18 cellular contexts compared by ENCODE assay signal in genomic region chr4:119725688-119726330, GRCh38.
A peak's percentile ranks its signal among the peaks of the same experiment; 100 is the strongest.
DNase-seq lines count a peak whose midpoint lies in the region; ATAC-seq, FAIRE-seq and TF ChIP-seq lines count a peak whose summit lies in the region.
"Had no signal": no experiment of that assay in that cellular context is flagged by ENCODE, and none has a peak within 500 bp of the region (broad histone marks: within the 10 kb centered on the region; RNA-seq: fewer than 3 reads in every experiment).

No MANE protein-coding gene starts in this region.

- no peaks in the 10 kb centered on the region for H3K36me3 ChIP-seq in GM23248 (ENCODE audit: low read depth)
- H3K36me3 ChIP-seq in astrocyte (ENCODE audit: insufficient read depth, low read length): no peaks in the 10 kb centered on the region
- H3K36me3 ChIP-seq: thyroid gland had no signal

- DNase-seq in GM23248 (peak; percentile 64), astrocyte (ENCODE audit: low read depth) (peak; percentile 64), fibroblast of villous mesenchyme (ENCODE audit: low read depth) (peak; percentile 66), osteocyte (ENCODE audit: extremely low spot score, unreplicated experiment) (no peak), D721Med (ENCODE audit: insufficient read length, low spot score) (no peak), iPS-NIHi11 (ENCODE audit: low spot score) (no peak), DMS 273 (lab: John Stamatoyannopoulos, UW; ENCODE audit: unreplicated experiment) (no peak)
- no peak for DNase-seq in activated naive CD8-positive, alpha-beta T cell treated with anti-CD3 and anti-CD28 coated beads, Interleukin-2, amount 50 U/mL, for 24 hours
- DNase-seq: activated naive CD4-positive, alpha-beta T cell; Caco-2; caudate nucleus; NCI-H2081; stimulated activated CD4-positive, alpha-beta T cell treated with anti-CD3 and anti-CD28 coated beads, Interleukin-4, amount 100 ng/mL, for 1 hour; T-helper 1 cell; thyroid gland had no signal

- H3K9ac ChIP-seq in GM23248: no peak overlapping the region
- H3K9ac ChIP-seq in astrocyte (ENCODE audit: low read length): no peak overlapping the region

- H3K9me2 ChIP-seq in GM23248 (ENCODE audit: insufficient read depth): no peaks in the 10 kb centered on the region

- ATAC-seq in activated naive CD8-positive, alpha-beta T cell treated with anti-CD3 and anti-CD28 coated beads, Interleukin-2, amount 50 U/mL, for 24 hours: no peak
- ATAC-seq: activated CD4-positive, CD25-positive, alpha-beta regulatory T cell treated with anti-CD3 and anti-CD28 coated beads, Interleukin-2, amount 50 U/mL, for 24 hours had no signal

- H3K4me2 ChIP-seq in GM23248 (ENCODE audit: unreplicated experiment) (peak overlapping the region; percentile 59), astrocyte (ENCODE audit: low read length) (no peak overlapping the region)

- peaks cover 38% of the 10 kb centered on the region for H3F3A ChIP-seq in GM23248 (ENCODE audit: insufficient read depth)

- no peaks in the 10 kb centered on the region for H4K20me1 ChIP-seq in GM23248 (ENCODE audit: insufficient read depth)
- no peaks in the 10 kb centered on the region for H4K20me1 ChIP-seq in astrocyte (ENCODE audit: insufficient read depth, low read length)

- FAIRE-seq in astrocyte (lab: Jason Lieb, UNC) (no peak), D721Med (lab: Jason Lieb, UNC) (no peak)
- FAIRE-seq: endometrium, RCC 7860 had no signal

- H3K4me1 Mint-ChIP-seq in astrocyte (ENCODE audit: low read depth, unreplicated experiment): peaks cover 16% of the 10 kb centered on the region
- H3K4me1 Mint-ChIP-seq in osteocyte (ENCODE audit: unreplicated experiment): peaks cover 42% of the 10 kb centered on the region
- H3K4me1 Mint-ChIP-seq in activated naive CD8-positive, alpha-beta T cell treated with anti-CD3 and anti-CD28 coated beads, Interleukin-2, amount 50 U/mL, for 24 hours: no peaks in the 10 kb centered on the region

- H3K4me1 ChIP-seq in GM23248 (ENCODE audit: insufficient read depth): peaks cover 46% of the 10 kb centered on the region
- peaks cover 34% of the 10 kb centered on the region for H3K4me1 ChIP-seq in astrocyte (ENCODE audit: insufficient read depth, low read length)
- H3K4me1 ChIP-seq: thyroid gland had no signal

- H3K4me3 ChIP-seq in GM23248: no peak overlapping the region
- H3K4me3 ChIP-seq in astrocyte (ENCODE audit: insufficient read depth, low read depth, low read length): no peak overlapping the region
- no peak overlapping the region for H3K4me3 ChIP-seq in fibroblast of villous mesenchyme (ENCODE audit: low read depth, low read length)
- H3K4me3 ChIP-seq: thyroid gland had no signal

- TF ChIP-seq CTCF in astrocyte (IDR thresholded peaks at IDR 0.05; ENCODE audit: insufficient read depth, low read depth, low read length): no peak
- TF ChIP-seq CTCF in fibroblast of villous mesenchyme (IDR thresholded peaks at IDR 0.05; ENCODE audit: insufficient read depth, low read depth, low read length): no peak
- no peak for TF ChIP-seq CTCF in osteocyte (IDR thresholded peaks at IDR 0.05)
- TF ChIP-seq CTCF in D721Med (IDR thresholded peaks at IDR 0.05; ENCODE audit: insufficient read depth, missing control alignments): no peak

- H3K79me2 ChIP-seq in GM23248 (ENCODE audit: insufficient read depth): no peaks in the 10 kb centered on the region
- H3K79me2 ChIP-seq in astrocyte (ENCODE audit: insufficient read depth, low read length): no peaks in the 10 kb centered on the region

- H3K4me3 Mint-ChIP-seq in astrocyte (ENCODE audit: unreplicated experiment) (no peak overlapping the region), osteocyte (ENCODE audit: unreplicated experiment) (no peak overlapping the region)
- no peak overlapping the region for H3K4me3 Mint-ChIP-seq in activated naive CD8-positive, alpha-beta T cell treated with anti-CD3 and anti-CD28 coated beads, Interleukin-2, amount 50 U/mL, for 24 hours

- H3K27ac Mint-ChIP-seq in astrocyte (ENCODE audit: unreplicated experiment) (peak overlapping the region; percentile 3), osteocyte (ENCODE audit: unreplicated experiment) (peak overlapping the region; percentile 44)
- no peak overlapping the region for H3K27ac Mint-ChIP-seq in activated naive CD8-positive, alpha-beta T cell treated with anti-CD3 and anti-CD28 coated beads, Interleukin-2, amount 50 U/mL, for 24 hours

- H2AFZ ChIP-seq in GM23248 (no peak overlapping the region), astrocyte (ENCODE audit: low read depth, low read length) (no peak overlapping the region)

- H3K27me3 ChIP-seq in GM23248 (replicated peaks; ENCODE audit: insufficient read depth) (no peaks in the 10 kb centered on the region), astrocyte (ENCODE audit: insufficient read depth, low read length) (no peaks in the 10 kb centered on the region)
- H3K27me3 ChIP-seq: thyroid gland had no signal

- peak overlapping the region; percentile 28; the same call in 1 of the 2 replicates for H3K27ac ChIP-seq in GM23248
- peak overlapping the region; percentile 29 for H3K27ac ChIP-seq in astrocyte (ENCODE audit: low read depth, low read length)
- H3K27ac ChIP-seq: thyroid gland had no signal

- H3K27me3 Mint-ChIP-seq in astrocyte (ENCODE audit: low read depth, unreplicated experiment) (no peaks in the 10 kb centered on the region), osteocyte (ENCODE audit: unreplicated experiment) (no peaks in the 10 kb centered on the region)
- no peaks in the 10 kb centered on the region for H3K27me3 Mint-ChIP-seq in activated naive CD8-positive, alpha-beta T cell treated with anti-CD3 and anti-CD28 coated beads, Interleukin-2, amount 50 U/mL, for 24 hours

- WGBS in GM23248 (ENCODE audit: low coverage in 1 of 2, low lambda C conversion rate in 2 of 2, missing lambda C conversion rate in 2 of 2), 2 experiments: 33 to 40% methylated on average over 3 of the region's 3 CpGs

- in situ Hi-C loops in GM23248 (cut with MboI): no loop called here

- no peaks in the 10 kb centered on the region for H3K9me3 ChIP-seq in GM23248 (ENCODE audit: low read depth)
- H3K9me3 ChIP-seq in astrocyte (ENCODE audit: insufficient read depth, low read depth, low read length): no peaks in the 10 kb centered on the region
- H3K9me3 ChIP-seq: thyroid gland had no signal

- H3K9me3 Mint-ChIP-seq in astrocyte (ENCODE audit: unreplicated experiment) (peaks cover 2% of the 10 kb centered on the region), osteocyte (ENCODE audit: unreplicated experiment) (peaks cover 15% of the 10 kb centered on the region)
- H3K9me3 Mint-ChIP-seq in activated naive CD8-positive, alpha-beta T cell treated with anti-CD3 and anti-CD28 coated beads, Interleukin-2, amount 50 U/mL, for 24 hours: no peaks in the 10 kb centered on the region

- H3K36me3 Mint-ChIP-seq in astrocyte (ENCODE audit: low read depth, unreplicated experiment): no peaks in the 10 kb centered on the region
- H3K36me3 Mint-ChIP-seq in osteocyte (ENCODE audit: unreplicated experiment): no peaks in the 10 kb centered on the region
- H3K36me3 Mint-ChIP-seq in activated naive CD8-positive, alpha-beta T cell treated with anti-CD3 and anti-CD28 coated beads, Interleukin-2, amount 50 U/mL, for 24 hours (ENCODE audit: low read depth): no peaks in the 10 kb centered on the region

Comparison
In these comparisons a context has a peak if more than half of its experiments do, and no peak if none do; other contexts are left out.
1. DNase-seq: peak in GM23248 (single experiment), astrocyte (single experiment) and fibroblast of villous mesenchyme (single experiment); none in osteocyte (single experiment), D721Med (single experiment), iPS-NIHi11 (single experiment), DMS 273 (single experiment) and activated naive CD8-positive, alpha-beta T cell treated with anti-CD3 and anti-CD28 coated beads, Interleukin-2, amount 50 U/mL, for 24 hours (single experiment).